Comparison of ENCODE assay signal across 13 cellular contexts in the genomic region with DNA sequence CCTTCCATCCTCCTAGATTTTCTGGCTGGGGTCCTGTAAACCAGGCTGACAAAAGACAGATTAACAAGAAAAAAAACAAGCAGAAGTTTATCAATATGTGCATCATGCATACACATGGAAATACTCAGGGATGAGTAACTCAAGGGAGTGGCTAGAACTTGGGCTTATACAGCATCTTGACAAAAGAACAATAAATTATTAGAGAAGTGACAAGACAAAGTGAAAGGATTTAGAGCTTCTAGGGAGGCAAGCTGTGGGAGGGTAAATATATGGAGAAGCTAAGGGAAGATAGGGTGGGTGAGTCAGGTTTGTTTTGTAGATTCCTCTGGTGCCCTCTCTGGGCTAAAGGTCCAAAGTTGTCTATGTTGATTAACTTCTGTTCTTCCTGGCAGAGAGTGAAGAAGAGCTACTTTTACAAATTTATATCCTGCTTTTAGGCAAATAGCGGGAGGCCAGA. TPM values are rescaled to one million over a fixed set of nuclear protein-coding genes. Genes with fewer than 3 reads are reported as not detected.
DNase-seq lines count a peak whose midpoint lies in the region; ATAC-seq, FAIRE-seq and TF ChIP-seq lines count a peak whose summit lies in the region.
"Had no signal": no experiment of that assay in that cellular context is flagged by ENCODE, and none has a peak within 500 bp of the region (broad histone marks: within the 10 kb centered on the region; RNA-seq: fewer than 3 reads in every experiment).

No MANE protein-coding gene starts in this region.

- DNase-seq in BE2C = no peak
- DNase-seq in HTR-8/SVneo (ENCODE audit: insufficient read length, low spot score) = peak; percentile 72
- DNase-seq in K562 (ENCODE audit: extremely low read depth in 1 of 4, low spot score in 3 of 4) = peak in 1 of 4 experiments; percentile 49
- peak; percentile 26 for DNase-seq in kidney epithelial cell (ENCODE audit: low read depth)
- no peak for DNase-seq in activated T-cell treated with anti-CD3 and anti-CD28 coated beads for 4 hours
- DNase-seq in activated CD4-positive, alpha-beta T cell treated with anti-CD3 and anti-CD28 coated beads, Interleukin-2, amount 50 U/mL, for 48 hours = no peak
- DNase-seq: activated CD4-positive, alpha-beta T cell treated with anti-CD3 and anti-CD28 coated beads for 1 hour; NCI-H2081 treated with DMSO at 0.1 percent for 48 hours; stimulated activated CD4-positive, alpha-beta T cell treated with anti-CD3 and anti-CD28 coated beads, Interleukin-12 subunit alpha, Interleukin-12 subunit beta, amount 100 ng/mL, for 4 hours had no signal

- no peak overlapping the region for H3K9ac ChIP-seq in K562 (ENCODE audit: insufficient read depth in 1 of 2, low read depth in 2 of 2, low read length in 2 of 2)

- in situ Hi-C loops in K562 (cut with MboI) = no loop called here

- H3K36me3 ChIP-seq in BE2C (no peaks in the 10 kb centered on the region), K562 (ENCODE audit: control insufficient read depth, insufficient read depth, low read length) (no peaks in the 10 kb centered on the region), kidney epithelial cell (ENCODE audit: control insufficient read depth, insufficient read depth, low read length) (no peaks in the 10 kb centered on the region)
- H3K36me3 ChIP-seq: SJSA1 had no signal

- ATAC-seq in K562 = peak; percentile 66
- ATAC-seq in HG03457 (IDR thresholded peaks at IDR 0.05; ENCODE audit: unreplicated experiment) = no peak
- no peak for ATAC-seq in GM19324 (IDR thresholded peaks at IDR 0.05; ENCODE audit: low FRiP score, unreplicated experiment)

- no peak for TF ChIP-seq POLR2A in K562 (conservative IDR thresholded peaks at IDR 0.05)

- no peak overlapping the region for H3K4me3 ChIP-seq in BE2C (ENCODE audit: low read depth, low read length)
- no peak overlapping the region for H3K4me3 ChIP-seq in K562
- no peak overlapping the region for H3K4me3 ChIP-seq in kidney epithelial cell (ENCODE audit: low read depth, low read length)
- H3K4me3 ChIP-seq: SJSA1 had no signal

- no peak overlapping the region for H3K4me2 ChIP-seq in K562 (ENCODE audit: insufficient read depth, low read length)

- POLR2A ChIA-PET in K562 (lab: Yijun Ruan, JAX) = interaction anchor here (0.9 to 1.3 kb wide), 2 partner anchors 9 to 33 kb away, joined by 3 to 4 read pairs; no protein-coding TSS in a partner anchor

- TF ChIP-seq RAD21 in K562 (CRISPR knock-in tag; conservative IDR thresholded peaks at IDR 0.05 in 1 of 2, IDR thresholded peaks at IDR 0.05 in 1 of 2) = peak; percentile 46 to 51; a peak in 3 of 4 replicates

- TF ChIP-seq CTCF in BE2C (IDR thresholded peaks at IDR 0.05; ENCODE audit: low read depth, low read length) = peak; percentile 13; the same call in 1 of the 2 replicates
- peak in 1 of 3 experiments; percentile 43; a peak in 2 of 6 replicates for TF ChIP-seq CTCF in K562 (IDR thresholded peaks at IDR 0.05 in 2 of 3, conservative IDR thresholded peaks at IDR 0.05 in 1 of 3; ENCODE audit: insufficient read depth in 2 of 3, low read depth in 1 of 3, low read length in 3 of 3)
- no peak for TF ChIP-seq CTCF in kidney epithelial cell (IDR thresholded peaks at IDR 0.05; ENCODE audit: insufficient read depth, low read length, poor library complexity, severe bottlenecking)

- H3K79me2 ChIP-seq in K562 (ENCODE audit: control insufficient read depth, insufficient read depth, low read length) = no peaks in the 10 kb centered on the region

- no peaks in the 10 kb centered on the region for H3K9me3 ChIP-seq in BE2C
- no peaks in the 10 kb centered on the region for H3K9me3 ChIP-seq in K562 (replicated peaks; ENCODE audit: control insufficient read depth, insufficient read depth, low read depth, low read length)
- H3K9me3 ChIP-seq: SJSA1 had no signal

- no TSS peak for BruUV-seq in K562 (replicated peaks; lab: Mats Ljungman, UMichigan)

- H3K27ac ChIP-seq in K562 (ENCODE audit: extremely low read depth, low read depth, low read length) = no peak overlapping the region
- H3K27ac ChIP-seq: SJSA1 had no signal

- no peaks in the 10 kb centered on the region for H3K9me1 ChIP-seq in K562 (ENCODE audit: control insufficient read depth, insufficient read depth, low read length)

- H2AFZ ChIP-seq in K562 (ENCODE audit: low read depth, low read length) = no peak overlapping the region

- H3K4me1 ChIP-seq in BE2C = peaks cover 52% of the 10 kb centered on the region
- H3K4me1 ChIP-seq in K562 (replicated peaks in 1 of 2; ENCODE audit: control insufficient read depth in 2 of 2, insufficient read depth in 2 of 2, low read length in 2 of 2) = peaks cover 0 to 7% of the 10 kb centered on the region in 2 experiments; a peak in 2 of 5 replicates
- H3K4me1 ChIP-seq: SJSA1 had no signal

- H4K20me1 ChIP-seq in K562 (replicated peaks; ENCODE audit: control insufficient read depth, insufficient read depth, low read length) = no peaks in the 10 kb centered on the region

- TF ChIP-seq EP300 in K562 (IDR thresholded peaks at IDR 0.05; ENCODE audit: low read length) = peak; percentile 34; the same call in 1 of the 2 replicates

- WGBS in K562 (ENCODE audit: insufficient coverage, low coverage, missing lambda C conversion rate) = 0% methylated on average over 1 of the region's 1 CpG

- intact Hi-C loops in K562 (cut with micrococcal nuclease) = no loop called here

- H3K27me3 ChIP-seq in BE2C (no peaks in the 10 kb centered on the region), K562 (ENCODE audit: control insufficient read depth in 2 of 2, insufficient read depth in 2 of 2, low read length in 2 of 2) (peaks cover 2 to 33% of the 10 kb centered on the region in 2 experiments; a peak in 4 of 5 replicates), kidney epithelial cell (ENCODE audit: control insufficient read depth, insufficient read depth, low read length) (peaks cover 6% of the 10 kb centered on the region)

- FAIRE-seq in HTR-8/SVneo (lab: Jason Lieb, UNC) = no peak
- peak; percentile 26 for FAIRE-seq in K562 (lab: Jason Lieb, UNC)

- CTCF ChIA-PET in K562 (lab: Yijun Ruan, JAX; ENCODE audit: low intra/inter-chr PET ratio) = interaction anchor here (1.7 kb wide), 1 partner anchor 115 kb away, joined by 5 read pairs; no protein-coding TSS in a partner anchor

TF ChIP-seq in K562, 482 proteins besides CTCF, POLR2A, EP300 and RAD21 (continues in another document):
- peak in 1 of 2 experiments; percentile 30; a peak in 1 of 4 replicates for TF ChIP-seq SRF (CRISPR knock-in tag; IDR thresholded peaks at IDR 0.05)
- TF ChIP-seq, protein P1, sequence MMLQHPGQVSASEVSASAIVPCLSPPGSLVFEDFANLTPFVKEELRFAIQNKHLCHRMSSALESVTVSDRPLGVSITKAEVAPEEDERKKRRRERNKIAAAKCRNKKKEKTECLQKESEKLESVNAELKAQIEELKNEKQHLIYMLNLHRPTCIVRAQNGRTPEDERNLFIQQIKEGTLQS (IDR thresholded peaks at IDR 0.05) = peak; percentile 72
- TF ChIP-seq, protein P1 (CRISPR knock-in tag; conservative IDR thresholded peaks at IDR 0.05) = no peak
- TF ChIP-seq NEUROD1 (IDR thresholded peaks at IDR 0.05; ENCODE audit: borderline replicate concordance, low read depth, low read length, partially characterized antibody) = peak; percentile 21

RNA-seq across cellular contexts. Expression of a gene that starts 48.0 kb away (rescaled TPM):
- 108 TPM for polyA plus RNA-seq in BE2C (2012; ENCODE audit: insufficient read depth, insufficient read length, low read depth)
- 1.3 and 1.9 TPM in 2 replicates for total RNA-seq in K562 (2011; cell fraction: chromatin; rRNA removed; ENCODE audit: low replicate concordance)
- total RNA-seq in K562 (2011; cell fraction: nucleolus; rRNA removed) = 1.8 TPM in 2 replicates
- total RNA-seq in K562 (2011; cell fraction: nucleoplasm; rRNA removed) = 0.51 and 2.0 TPM in 2 replicates
- total RNA-seq in K562 (2014; rRNA removed) (0.18 and 0.37 TPM in 2 replicates), K562 (2014; rRNA removed; fragmentation: Illumina TruSeq; extraction: Trizol) (0.22 and 0.62 TPM in 2 replicates), K562 (2015; rRNA removed; fragmentation: Illumina TruSeq; extraction: Trizol) (0.14 and 0.26 TPM in 2 replicates), K562 (2021) (0.85 and 0.95 TPM in 2 replicates), kidney epithelial cell (30.1 and 38.7 TPM in 2 replicates)
- polyA plus RNA-seq in K562 (2011; rRNA removed) (0.24 and 0.61 TPM in 2 replicates), K562 (2014; fragmentation: Illumina TruSeq; extraction: Trizol) (0.14 and 0.28 TPM in 2 replicates), K562 (2014; fragmentation: Nextera tagmentation; extraction: Ambion mirVana) (under 1 TPM; 0.06 to 0.07 TPM), K562 (2014; rRNA removed) (0.53 and 0.81 TPM in 2 replicates)
- 0.65 and 0.98 TPM in 2 replicates for polyA plus RNA-seq in K562 (2011; cell fraction: cytosol; rRNA removed)
- 2.1 and 3.5 TPM in 2 replicates for polyA plus RNA-seq in K562 (2011; cell fraction: nucleus; rRNA removed)
- 0.85 and 1.0 TPM in 2 replicates for polyA plus RNA-seq in K562 (2012)
- polyA minus RNA-seq in K562 (2011; rRNA and poly(A)+ RNA removed) = 0.24 and 0.42 TPM in 2 replicates
- 1.4 TPM in 1 of 2 replicates, not detected in the other for polyA minus RNA-seq in K562 (2011; cell fraction: cytosol; rRNA and poly(A)+ RNA removed)
- polyA minus RNA-seq in K562 (2011; cell fraction: nucleus; rRNA and poly(A)+ RNA removed) = 1.2 TPM in 2 replicates
- polyA plus RNA-seq: CD14-positive monocyte had no signal

RNA-seq across cellular contexts. Expression of a gene that starts 59.7 kb away (rescaled TPM):
- 14.4 TPM for polyA plus RNA-seq in BE2C (2012; ENCODE audit: insufficient read depth, insufficient read length, low read depth)
- 14.3 and 15.6 TPM in 2 replicates for total RNA-seq in K562 (2011; cell fraction: chromatin; rRNA removed; ENCODE audit: low replicate concordance)
- 9.3 and 11.7 TPM in 2 replicates for total RNA-seq in K562 (2011; cell fraction: nucleolus; rRNA removed)
- 13.7 and 18.9 TPM in 2 replicates for total RNA-seq in K562 (2011; cell fraction: nucleoplasm; rRNA removed)
- 18.1 and 18.3 TPM in 2 replicates for total RNA-seq in K562 (2014; rRNA removed)
- total RNA-seq in K562 (2014; rRNA removed; fragmentation: Illumina TruSeq; extraction: Trizol) = 24.9 and 25.7 TPM in 2 replicates
- 26.7 and 27.0 TPM in 2 replicates for total RNA-seq in K562 (2015; rRNA removed; fragmentation: Illumina TruSeq; extraction: Trizol)
- 17.8 and 22.5 TPM in 2 replicates for total RNA-seq in K562 (2021)
- polyA plus RNA-seq in K562 (2011; rRNA removed) = 18.6 and 24.6 TPM in 2 replicates
- 14.0 and 17.9 TPM in 2 replicates for polyA plus RNA-seq in K562 (2011; cell fraction: cytosol; rRNA removed)
- polyA plus RNA-seq in K562 (2011; cell fraction: nucleus; rRNA removed) = 13.6 and 15.6 TPM in 2 replicates
- 15.0 and 17.9 TPM in 2 replicates for polyA plus RNA-seq in K562 (2012)
- 27.7 and 31.9 TPM in 2 replicates for polyA plus RNA-seq in K562 (2014; fragmentation: Illumina TruSeq; extraction: Trizol)
- 10 to 100 TPM; 25.4 to 28.1 TPM for polyA plus RNA-seq in K562 (2014; fragmentation: Nextera tagmentation; extraction: Ambion mirVana)
- 17.8 and 20.6 TPM in 2 replicates for polyA plus RNA-seq in K562 (2014; rRNA removed)
- polyA minus RNA-seq in K562 (2011; rRNA and poly(A)+ RNA removed) = 14.8 and 17.0 TPM in 2 replicates
- 6.7 and 9.9 TPM in 2 replicates for polyA minus RNA-seq in K562 (2011; cell fraction: cytosol; rRNA and poly(A)+ RNA removed)
- 6.3 and 6.7 TPM in 2 replicates for polyA minus RNA-seq in K562 (2011; cell fraction: nucleus; rRNA and poly(A)+ RNA removed)
- 5.8 and 6.4 TPM in 2 replicates for total RNA-seq in kidney epithelial cell

Comparison
In these comparisons a context has a peak if more than half of its experiments do, and no peak if none do; other contexts are left out.
1. DNase-seq: peak in HTR-8/SVneo (single experiment) and kidney epithelial cell (single experiment); none in BE2C (single experiment), activated T-cell treated with anti-CD3 and anti-CD28 coated beads for 4 hours (single experiment) and activated CD4-positive, alpha-beta T cell treated with anti-CD3 and anti-CD28 coated beads, Interleukin-2, amount 50 U/mL, for 48 hours (0 of 2).
2. RNA of a gene that starts 48.0 kb away (total RNA-seq): 30.1 to 38.7 TPM in kidney epithelial cell; 0.14 to 2.0 TPM in K562; every median in the first group is over 10 times any median in the second.